10 cellular contexts compared by ENCODE assay signal in genomic region chr20:34536798-34537394, GRCh38. TPM values are rescaled to one million over a fixed set of nuclear protein-coding genes. Genes with fewer than 3 reads are reported as not detected.
DNase-seq lines count a peak whose midpoint lies in the region; ATAC-seq and TF ChIP-seq lines count a peak whose summit lies in the region.
"Had no signal": no experiment of that assay in that cellular context is flagged by ENCODE, and none has a peak within 500 bp of the region (broad histone marks: within the 10 kb centered on the region; RNA-seq: fewer than 3 reads in every experiment).

No MANE protein-coding gene starts in this region.

- H3K79me2 ChIP-seq in OCI-LY7 (ENCODE audit: insufficient read depth, low read depth, low read length) (no peaks in the 10 kb centered on the region), mammary epithelial cell (ENCODE audit: insufficient read depth, low read length) (peaks cover 10% of the 10 kb centered on the region)

- H3K9me3 ChIP-seq in OCI-LY7 (ENCODE audit: low read length): no peaks in the 10 kb centered on the region
- H3K9me3 ChIP-seq in right lobe of liver: no peaks in the 10 kb centered on the region
- H3K9me3 ChIP-seq in mammary epithelial cell (replicated peaks; ENCODE audit: insufficient read depth, low read length): no peaks in the 10 kb centered on the region

- DNase-seq in DMS 273 (lab: John Stamatoyannopoulos, UW; ENCODE audit: unreplicated experiment) (peak; percentile 35), DMS 273 treated with DMSO at 0.1 percent for 48 hours (lab: John Stamatoyannopoulos, UW) (no peak), OCI-LY7 (ENCODE audit: low spot score) (peak; percentile 70), anterior cingulate cortex (lab: John Stamatoyannopoulos, UW) (peak in 31 of 58 donors; percentile 9 to 62 (median 28)), right lobe of liver (peak in 2 of 3 donors; percentile 59 to 69), mammary epithelial cell (no peak), T1000 (lab: John Stamatoyannopoulos, UW) (no peak)

- H2AFZ ChIP-seq in OCI-LY7 (ENCODE audit: low read length) (no peak overlapping the region), mammary epithelial cell (ENCODE audit: low read depth, low read length) (no peak overlapping the region)

- H3K4me1 ChIP-seq in OCI-LY7 (ENCODE audit: insufficient read depth, low read length, poor library complexity, severe bottlenecking) (no peaks in the 10 kb centered on the region), right lobe of liver (peaks cover 0 to 10% (median 2%) of the 10 kb centered on the region in 4 donors), mammary epithelial cell (ENCODE audit: insufficient read depth, low read length) (no peaks in the 10 kb centered on the region)

- intact Hi-C loops in OCI-LY7 (cut with micrococcal nuclease; ENCODE audit: unreplicated experiment) (loop anchor here (5.0 kb wide), 2 partner anchors 230 to 345 kb away; no protein-coding TSS in a partner anchor), right lobe of liver (cut with DNase I) (loop anchor here in 1 of 2 donors (10.0 kb wide), 1 partner anchor 168 kb away; the partner anchor contains the start of gene TP53INP2), mammary epithelial cell (cut with micrococcal nuclease) (loop anchor here (5.0 kb wide), 1 partner anchor 280 kb away; no protein-coding TSS in a partner anchor)

- no peak for TF ChIP-seq POLR2A in right lobe of liver (IDR thresholded peaks at IDR 0.05)

- H3K27ac ChIP-seq in OCI-LY7 (ENCODE audit: low read depth, low read length, poor library complexity, severe bottlenecking) (no peak overlapping the region), right lobe of liver (no peak overlapping the region), mammary epithelial cell (ENCODE audit: insufficient read depth, low read depth, low read length) (no peak overlapping the region)
- H3K27ac ChIP-seq: SK-N-MC had no signal

- ATAC-seq in right lobe of liver (peak; percentile 44 to 61 (median 54)), HG02571 (IDR thresholded peaks at IDR 0.05; ENCODE audit: unreplicated experiment) (no peak)

- WGBS in right lobe of liver (ENCODE audit: insufficient coverage, low coverage, low lambda C conversion rate, missing lambda C conversion rate): 36% methylated on average over 2 of the region's 10 CpGs
- 92% methylated on average over 9 of the region's 10 CpGs for WGBS in mammary epithelial cell (ENCODE audit: low coverage, missing lambda C conversion rate)

- H3K4me3 ChIP-seq in OCI-LY7 (ENCODE audit: low read depth, low read length, poor library complexity, severe bottlenecking) (no peak overlapping the region), right lobe of liver (no peak overlapping the region), mammary epithelial cell (replicated peaks in 1 of 3; ENCODE audit: insufficient read depth in 1 of 3, low read depth in 2 of 3, low read length in 3 of 3) (no peak overlapping the region)
- H3K4me3 ChIP-seq: lung, SK-N-MC had no signal

- H3K36me3 ChIP-seq in OCI-LY7 (ENCODE audit: insufficient read depth, low read length) (peaks cover 64% of the 10 kb centered on the region), right lobe of liver (peaks cover 0 to 57% (median 21%) of the 10 kb centered on the region in 4 donors), mammary epithelial cell (ENCODE audit: insufficient read depth, low read length) (peaks cover 35% of the 10 kb centered on the region)

- no peaks in the 10 kb centered on the region for H3K27me3 ChIP-seq in right lobe of liver
- H3K27me3 ChIP-seq in mammary epithelial cell (ENCODE audit: insufficient read depth, low read length): no peaks in the 10 kb centered on the region

- BruUV-seq in OCI-LY7 (replicated peaks; lab: Mats Ljungman, UMichigan): no TSS peak
- BruUV-seq in mammary epithelial cell (replicated peaks; lab: Mats Ljungman, UMichigan): no TSS peak

- TF ChIP-seq CTCF in OCI-LY7 (conservative IDR thresholded peaks at IDR 0.05; ENCODE audit: low read length) (peak; percentile 79), right lobe of liver (IDR thresholded peaks at IDR 0.05) (peak; percentile 19 to 52 (median 38)), mammary epithelial cell (conservative IDR thresholded peaks at IDR 0.05 in 1 of 2, IDR thresholded peaks at IDR 0.05 in 1 of 2; ENCODE audit: extremely low read depth in 1 of 2, insufficient read depth in 1 of 2, low read depth in 1 of 2, low read length in 2 of 2) (peak in 1 of 2 donors; percentile 35)

- dilution Hi-C loops in mammary epithelial cell (cut with HindIII; ENCODE audit: low sequenced_read_pairs): no loop called here

- H3K9ac ChIP-seq in mammary epithelial cell (ENCODE audit: insufficient read depth, low read length): no peak overlapping the region

- CTCF ChIA-PET in OCI-LY7 (lab: Charles Lee; ENCODE audit: unreplicated experiment): interaction anchor here (0.6 to 1.0 kb wide), 2 partner anchors 166 to 171 kb away, joined by 3 to 8 read pairs; no protein-coding TSS in a partner anchor
- CTCF ChIA-PET in mammary epithelial cell (lab: Charles Lee; ENCODE audit: low non-redundant PET): no interaction called here

- POLR2A ChIA-PET in OCI-LY7 (lab: Charles Lee): interaction anchor here (0.8 kb wide), 1 partner anchor 171 kb away, joined by 4 read pairs; no protein-coding TSS in a partner anchor

- no peaks in the 10 kb centered on the region for H3K9me2 ChIP-seq in OCI-LY7 (ENCODE audit: insufficient read depth, low read length)

- H4K20me1 ChIP-seq in OCI-LY7 (ENCODE audit: insufficient read depth, low read length) (no peaks in the 10 kb centered on the region), mammary epithelial cell (ENCODE audit: insufficient read depth, low read length) (no peaks in the 10 kb centered on the region)

- H3K4me2 ChIP-seq in OCI-LY7 (ENCODE audit: low read length) (no peak overlapping the region), mammary epithelial cell (ENCODE audit: insufficient read depth, low read depth, low read length) (no peak overlapping the region)

- in situ Hi-C loops in mammary epithelial cell (cut with MboI; ENCODE audit: low sequenced_read_pairs in 2 of 2): no loop called here

RNA-seq across cellular contexts. Expression of gene DYNLRB1, which starts 20.7 kb away (rescaled TPM):
- total RNA-seq in OCI-LY7 (2014; rRNA removed; shearing (Covaris generic)): 128 and 155 TPM in 2 replicates
- total RNA-seq in OCI-LY7 (2022) (94.2 and 99.8 TPM in 2 replicates), right lobe of liver (10 to 100 TPM; 34.8 to 84.3 (median 42.7) TPM), mammary epithelial cell (10 to 100 TPM; 55.5 to 95.6 TPM)
- 230 TPM for polyA plus RNA-seq in mammary epithelial cell
- 158 TPM for polyA minus RNA-seq in mammary epithelial cell

RNA-seq across cellular contexts. Expression of gene MAP1LC3A, which starts 21.6 kb away (rescaled TPM):
- total RNA-seq in OCI-LY7 (2014; rRNA removed; shearing (Covaris generic)): not detected in 2 replicates
- total RNA-seq in OCI-LY7 (2022) (not detected in 2 replicates), right lobe of liver (10 to 100 TPM; 14.4 to 39.6 (median 26.3) TPM), mammary epithelial cell (10 to 100 TPM in 1 of 2 donors, 1 to 10 TPM in 1; 9.4 to 18.5 TPM)
- polyA plus RNA-seq in mammary epithelial cell: 2.5 TPM
- not detected for polyA minus RNA-seq in mammary epithelial cell

Comparison
In these comparisons a context has a peak if more than half of its experiments do, and no peak if none do; other contexts are left out.
1. DNase-seq: peak in DMS 273 (single experiment), OCI-LY7 (single experiment), anterior cingulate cortex (31 of 58) and right lobe of liver (2 of 3); none in DMS 273 treated with DMSO at 0.1 percent for 48 hours (single experiment), mammary epithelial cell (single experiment) and T1000 (single experiment).
2. RNA of gene MAP1LC3A, which starts 21.6 kb away (total RNA-seq): 14.4 to 39.6 TPM in right lobe of liver and 9.4 to 18.5 TPM in mammary epithelial cell; not detected in OCI-LY7; every median in the first group is over 10 times any median in the second.